Comparison of ENCODE assay signal across 2 cellular contexts in genomic region chr3:183167975-183168374, GRCh38. TPM values are rescaled to one million over a fixed set of nuclear protein-coding genes. Genes with fewer than 3 reads are reported as not detected.
"Had no signal": no experiment of that assay in that cellular context is flagged by ENCODE, and none has a peak within 500 bp of the region (broad histone marks: within the 10 kb centered on the region; RNA-seq: fewer than 3 reads in every experiment).

No MANE protein-coding gene starts in this region.

RNA-seq across cellular contexts. Expression of gene LAMP3, which starts 5.4 kb away (rescaled TPM):
- total RNA-seq: HT-29, IMR-90 had no signal
